ENCODE assay signal across 8 cellular contexts in genomic region chr10:79331709-79332108, GRCh38. TPM values are rescaled to one million over a fixed set of nuclear protein-coding genes. Genes with fewer than 3 reads are reported as not detected.
A peak's percentile ranks its signal among the peaks of the same experiment; 100 is the strongest.
DNase-seq lines count a peak whose midpoint lies in the region; ATAC-seq and TF ChIP-seq lines count a peak whose summit lies in the region.

No MANE protein-coding gene starts in this region.

- no peak overlapping the region for H3K4me3 ChIP-seq in hepatocyte

- DNase-seq in activated naive CD4-positive, alpha-beta T cell treated with anti-CD3 and anti-CD28 coated beads, Interleukin-2, amount 50 U/mL, for 72 hours (ENCODE audit: low spot score in 2 of 2): peak; percentile 75 to 89
- peak in 6 of 10 donors; percentile 20 to 77 (median 42) for DNase-seq in naive thymus-derived CD8-positive, alpha-beta T cell
- DNase-seq in foreskin melanocyte (no peak), NCI-H1092 (lab: John Stamatoyannopoulos, UW) (no peak), hepatocyte (ENCODE audit: low spot score) (no peak)

- peak overlapping the region; percentile 88 to 90 for H3K27ac Mint-ChIP-seq in activated naive CD4-positive, alpha-beta T cell treated with anti-CD3 and anti-CD28 coated beads, Interleukin-2, amount 50 U/mL, for 72 hours
- peak overlapping the region in 3 of 10 donors; percentile 21 to 70 (median 54) for H3K27ac Mint-ChIP-seq in naive thymus-derived CD8-positive, alpha-beta T cell

- peaks cover 0 to 4% of the 10 kb centered on the region in 2 donors for H3K9me3 Mint-ChIP-seq in activated naive CD4-positive, alpha-beta T cell treated with anti-CD3 and anti-CD28 coated beads, Interleukin-2, amount 50 U/mL, for 72 hours
- H3K9me3 Mint-ChIP-seq in naive thymus-derived CD8-positive, alpha-beta T cell: peaks cover 0 to 2% (median 0%) of the 10 kb centered on the region in 9 donors

- 0 out of 2 replicates have a peak, but pooled peaks have one; percentile 19 for TF ChIP-seq POLR2A in Raji (IDR thresholded peaks at IDR 0.05; ENCODE audit: insufficient read depth, low read depth, low read length)

- H3K4me2 ChIP-seq in hepatocyte: no peak overlapping the region

- no peaks in the 10 kb centered on the region for H3K79me2 ChIP-seq in hepatocyte

- no peaks in the 10 kb centered on the region for H3K9me3 ChIP-seq in hepatocyte (ENCODE audit: low read depth)

- no peaks in the 10 kb centered on the region for H3K4me1 ChIP-seq in hepatocyte (ENCODE audit: insufficient read depth)

- H4K20me1 ChIP-seq in hepatocyte (ENCODE audit: insufficient read depth, poor library complexity, severe bottlenecking): no peaks in the 10 kb centered on the region

- POLR2A ChIA-PET in naive thymus-derived CD8-positive, alpha-beta T cell (lab: Charles Lee): interaction anchor here (1.2 to 1.8 kb wide), 2 partner anchors 9 to 13 kb away, joined by 4 to 8 read pairs; no protein-coding TSS in a partner anchor

- TF ChIP-seq CTCF in hepatocyte (IDR thresholded peaks at IDR 0.05; ENCODE audit: poor library complexity): no peak

- no peak overlapping the region for H3K4me3 Mint-ChIP-seq in naive thymus-derived CD8-positive, alpha-beta T cell

- H3K27ac ChIP-seq in hepatocyte: no peak overlapping the region

- H3K36me3 ChIP-seq in hepatocyte (replicated peaks; ENCODE audit: insufficient read depth, low read depth): no peaks in the 10 kb centered on the region

- 91% methylated on average over 6 of the region's 6 CpGs for WGBS in hepatocyte (ENCODE audit: low lambda C conversion rate, missing lambda C conversion rate)

- H3K9me2 ChIP-seq in hepatocyte (replicated peaks; ENCODE audit: insufficient read depth): no peaks in the 10 kb centered on the region

- H3K27me3 ChIP-seq in hepatocyte: no peaks in the 10 kb centered on the region

- H3K36me3 Mint-ChIP-seq in activated naive CD4-positive, alpha-beta T cell treated with anti-CD3 and anti-CD28 coated beads, Interleukin-2, amount 50 U/mL, for 72 hours: no peaks in the 10 kb centered on the region
- no peaks in the 10 kb centered on the region for H3K36me3 Mint-ChIP-seq in naive thymus-derived CD8-positive, alpha-beta T cell

- peak; percentile 76 for ATAC-seq in GM18499 (IDR thresholded peaks at IDR 0.05; ENCODE audit: insufficient read depth, unreplicated experiment)
- peak; percentile 75 for ATAC-seq in HG02763 (IDR thresholded peaks at IDR 0.05; ENCODE audit: unreplicated experiment)
- ATAC-seq in activated naive CD4-positive, alpha-beta T cell treated with anti-CD3 and anti-CD28 coated beads, Interleukin-2, amount 50 U/mL, for 72 hours: peak; percentile 98
- ATAC-seq in naive thymus-derived CD8-positive, alpha-beta T cell: peak; percentile 90 to 96

- H2AFZ ChIP-seq in hepatocyte: no peak overlapping the region

- peaks cover 6 to 18% (median 8%) of the 10 kb centered on the region in 4 donors for H3K4me1 Mint-ChIP-seq in naive thymus-derived CD8-positive, alpha-beta T cell

- H3K27me3 Mint-ChIP-seq in naive thymus-derived CD8-positive, alpha-beta T cell: no peaks in the 10 kb centered on the region

RNA-seq across cellular contexts. Expression of gene PPIF, which starts 15.6 kb away (rescaled TPM):
- total RNA-seq in activated naive CD4-positive, alpha-beta T cell treated with anti-CD3 and anti-CD28 coated beads, Interleukin-2, amount 50 U/mL, for 72 hours: 100 to 1,000 TPM in 1 of 2 donors, 10 to 100 TPM in 1; 60.2 to 144 TPM
- total RNA-seq in naive thymus-derived CD8-positive, alpha-beta T cell: 10 to 100 TPM; 29.1 to 33.8 TPM
- 10 to 100 TPM in 1 of 3 donors, 1 to 10 TPM in 2; 7.9 to 10.9 (median 8.6) TPM for polyA plus RNA-seq in naive thymus-derived CD8-positive, alpha-beta T cell
- total RNA-seq in hepatocyte: 64.3 and 79.4 TPM in 2 replicates
- 69.7 and 70.3 TPM in 2 replicates for polyA plus RNA-seq in hepatocyte

Comparison
In these comparisons a context has a peak if more than half of its experiments do, and no peak if none do; other contexts are left out.
1. DNase-seq: peak in activated naive CD4-positive, alpha-beta T cell treated with anti-CD3 and anti-CD28 coated beads, Interleukin-2, amount 50 U/mL, for 72 hours (2 of 2) and naive thymus-derived CD8-positive, alpha-beta T cell (6 of 10); none in foreskin melanocyte (single experiment), NCI-H1092 (single experiment) and hepatocyte (single experiment).
2. Peak in every context shown above with its lines, with median percentiles within 50 percentile points of each other: ATAC-seq.